Comparison of ENCODE assay signal across 8 cellular contexts in genomic region chr3:46976326-46977190, GRCh38. TPM values are rescaled to one million over a fixed set of nuclear protein-coding genes. Genes with fewer than 3 reads are reported as not detected.
A peak's percentile ranks its signal among the peaks of the same experiment; 100 is the strongest.
DNase-seq lines count a peak whose midpoint lies in the region; ATAC-seq and TF ChIP-seq lines count a peak whose summit lies in the region.

CCDC12 (minus strand) TSS chr3:46976745; CDS start chr3:46976732, 13 bp downstream.

- H3K27me3 ChIP-seq in testis, result no peaks in the 10 kb centered on the region

- H3K27ac ChIP-seq in testis, result peak within 1 kb of the TSS; percentile 94 to 97

- peak within 1 kb of the TSS; percentile 83 to 84 for H3K4me3 ChIP-seq in testis

- H3K27ac Mint-ChIP-seq in activated naive CD4-positive, alpha-beta T cell treated with anti-CD3 and anti-CD28 coated beads, Interleukin-2, amount 50 U/mL, for 72 hours, result peak within 1 kb of the TSS; percentile 94 to 99

- WGBS in testis, 2 donors, result 0 to 1% methylated on average over 50 to 64 of the region's 64 CpGs

- intact Hi-C loops in testis (cut with DNase I; ENCODE audit: low total_unique reads), result no loop called here

- no peaks in the 10 kb centered on the region for H3K9me3 Mint-ChIP-seq in activated naive CD4-positive, alpha-beta T cell treated with anti-CD3 and anti-CD28 coated beads, Interleukin-2, amount 50 U/mL, for 72 hours

- no peaks in the 10 kb centered on the region for H3K9me3 ChIP-seq in testis

- ATAC-seq in HG02571 (IDR thresholded peaks at IDR 0.05; ENCODE audit: unreplicated experiment) (peak; percentile 64), SK-N-SH treated with all-trans-retinoic acid at 6 μM for 48 hours (peak; percentile 93), omental fat pad (ENCODE audit: low FRiP score) (peak; percentile 90)
- peak; percentile 75 to 80 for ATAC-seq in activated naive CD4-positive, alpha-beta T cell treated with anti-CD3 and anti-CD28 coated beads, Interleukin-2, amount 50 U/mL, for 72 hours

- TF ChIP-seq CTCF in omental fat pad (IDR thresholded peaks at IDR 0.05) (no peak), testis (IDR thresholded peaks at IDR 0.05) (peak in 1 of 3 experiments; percentile 19)

- TF ChIP-seq POLR2A in testis (IDR thresholded peaks at IDR 0.05), result peak; percentile 16

- no peaks in the 10 kb centered on the region for H3K36me3 ChIP-seq in testis (ENCODE audit: low read depth, missing control alignments)

- peaks cover 18 to 21% of the 10 kb centered on the region in 2 donors for H3K36me3 Mint-ChIP-seq in activated naive CD4-positive, alpha-beta T cell treated with anti-CD3 and anti-CD28 coated beads, Interleukin-2, amount 50 U/mL, for 72 hours

- DNase-seq in GM04503 (ENCODE audit: low read depth), result peak; percentile 99
- peak; percentile 93 for DNase-seq in NCI-H1092 (lab: John Stamatoyannopoulos, UW)
- peak; percentile 88 to 97 for DNase-seq in activated naive CD4-positive, alpha-beta T cell treated with anti-CD3 and anti-CD28 coated beads, Interleukin-2, amount 50 U/mL, for 72 hours (ENCODE audit: low spot score in 2 of 2)
- DNase-seq in glomerular visceral epithelial cell (ENCODE audit: extremely low spot score), result peak; percentile 99
- peak; percentile 84 for DNase-seq in omental fat pad (ENCODE audit: low spot score)
- DNase-seq in testis, result peak; percentile 99

- peaks cover 17% of the 10 kb centered on the region for H3K4me1 ChIP-seq in testis

TF ChIP-seq in SK-N-SH treated with all-trans-retinoic acid at 6 μM for 48 hours, 23 proteins besides CTCF, POLR2A, EP300 and RAD21:
- TF ChIP-seq BACH2 (CRISPR knock-in tag; IDR thresholded peaks at IDR 0.05; ENCODE audit: borderline replicate concordance), result no peak
- TF ChIP-seq TCF4 (CRISPR knock-in tag; IDR thresholded peaks at IDR 0.05; ENCODE audit: borderline replicate concordance), result no peak
- no peak for TF ChIP-seq TOX (CRISPR knock-in tag; IDR thresholded peaks at IDR 0.05; ENCODE audit: borderline replicate concordance)
- no peak for TF ChIP-seq RARB (CRISPR knock-in tag; IDR thresholded peaks at IDR 0.05)
- TF ChIP-seq TSHZ2 (CRISPR knock-in tag; IDR thresholded peaks at IDR 0.05), result no peak
- no peak for TF ChIP-seq ESRRG (CRISPR knock-in tag; IDR thresholded peaks at IDR 0.05)
- TF ChIP-seq SNAI2 (CRISPR knock-in tag; IDR thresholded peaks at IDR 0.05), result no peak
- TF ChIP-seq ZFP3 (CRISPR knock-in tag; IDR thresholded peaks at IDR 0.05), result no peak
- TF ChIP-seq ARNTL (CRISPR knock-in tag; IDR thresholded peaks at IDR 0.05; ENCODE audit: borderline replicate concordance, low read depth), result no peak
- TF ChIP-seq ISL1 (CRISPR knock-in tag; IDR thresholded peaks at IDR 0.05), result no peak
- no peak for TF ChIP-seq CREB5 (CRISPR knock-in tag; IDR thresholded peaks at IDR 0.05; ENCODE audit: low read depth)
- TF ChIP-seq OSR1 (CRISPR knock-in tag; IDR thresholded peaks at IDR 0.05), result no peak
- TF ChIP-seq ZNF8 (CRISPR knock-in tag; IDR thresholded peaks at IDR 0.05), result no peak
- no peak for TF ChIP-seq ZC3H10 (CRISPR knock-in tag; IDR thresholded peaks at IDR 0.05)
- TF ChIP-seq POU6F1 (CRISPR knock-in tag; IDR thresholded peaks at IDR 0.05; ENCODE audit: borderline replicate concordance, low read depth), result no peak

RNA-seq across cellular contexts. Expression of gene CCDC12, which starts in this region (rescaled TPM):
- total RNA-seq in activated naive CD4-positive, alpha-beta T cell treated with anti-CD3 and anti-CD28 coated beads, Interleukin-2, amount 50 U/mL, for 72 hours, result 10 to 100 TPM; 49.3 to 55.2 TPM
- total RNA-seq in omental fat pad, result 10 to 100 TPM; 30.8 to 61.5 (median 45.4) TPM
- total RNA-seq in testis, result 10 to 100 TPM; 59.6 to 66.6 TPM
- polyA plus RNA-seq in testis (ENCODE audit: insufficient read depth, low read depth, low replicate concordance), result 43.3 TPM

Comparison
In these comparisons a context has a peak if more than half of its experiments do, and no peak if none do; other contexts are left out.
1. Peak in every context shown above with its lines: DNase-seq, ATAC-seq, H3K4me3 ChIP-seq and H3K27ac ChIP-seq.